In the genomic region with DNA sequence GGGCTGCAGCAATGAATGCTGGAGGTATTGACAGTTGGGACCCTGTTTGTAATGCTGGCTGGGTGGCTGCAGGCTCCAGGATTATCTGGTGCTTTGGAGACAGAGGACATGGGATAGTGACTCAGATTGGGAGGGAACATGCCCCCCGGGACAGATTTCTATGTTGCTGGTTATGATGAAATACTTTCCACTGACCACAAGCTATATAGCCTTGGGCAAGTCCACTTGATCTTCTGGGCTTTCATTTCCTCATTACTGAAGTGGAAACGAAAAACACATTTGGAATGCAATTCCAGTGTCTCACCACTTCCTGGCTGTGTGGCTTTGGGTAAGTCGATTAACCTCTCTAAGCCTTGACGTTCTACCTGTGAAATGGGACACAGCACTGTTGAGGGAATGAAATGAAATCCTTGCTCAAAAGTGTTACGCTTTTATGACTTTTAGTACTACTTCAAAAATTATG, we compare ENCODE assay signal across 8 cellular contexts. TPM values are rescaled to one million over a fixed set of nuclear protein-coding genes. Genes with fewer than 3 reads are reported as not detected.
A peak's percentile ranks its signal among the peaks of the same experiment; 100 is the strongest.
DNase-seq lines count a peak whose midpoint lies in the region; ATAC-seq and TF ChIP-seq lines count a peak whose summit lies in the region.

No MANE protein-coding gene starts in this region.

- intact Hi-C loops in prostate gland (cut with DNase I) = no loop called here

- no peak for TF ChIP-seq POLR2A in prostate gland (IDR thresholded peaks at IDR 0.05)

- H3K36me3 ChIP-seq in skeletal muscle tissue (ENCODE audit: control insufficient read depth in 3 of 3, insufficient read depth in 3 of 3, low read length in 3 of 3) = no peaks in the 10 kb centered on the region
- no peaks in the 10 kb centered on the region for H3K36me3 ChIP-seq in prostate gland

- peak; percentile 46 for ATAC-seq in HG03378 (IDR thresholded peaks at IDR 0.05; ENCODE audit: unreplicated experiment)

- no peak overlapping the region for H3K9ac ChIP-seq in skeletal muscle tissue (ENCODE audit: low read depth in 1 of 3, low read length in 3 of 3)

- 68% methylated on average over 5 of the region's 5 CpGs for WGBS in prostate gland

- TF ChIP-seq CTCF in GM12864 (IDR thresholded peaks at IDR 0.05; ENCODE audit: low read depth, low read length, missing control alignments) (no peak), fibroblast of villous mesenchyme (IDR thresholded peaks at IDR 0.05; ENCODE audit: insufficient read depth, low read depth, low read length) (no peak), prostate gland (IDR thresholded peaks at IDR 0.05) (no peak)

- H3K9me3 ChIP-seq in skeletal muscle tissue (ENCODE audit: control insufficient read depth in 3 of 3, low read length in 3 of 3) = no peaks in the 10 kb centered on the region
- H3K9me3 ChIP-seq in prostate gland = no peaks in the 10 kb centered on the region

- H3K27me3 ChIP-seq in skeletal muscle tissue (ENCODE audit: control insufficient read depth in 3 of 3, insufficient read depth in 3 of 3, low read length in 3 of 3) = no peaks in the 10 kb centered on the region
- H3K27me3 ChIP-seq in prostate gland (replicated peaks; ENCODE audit: insufficient read depth) = no peaks in the 10 kb centered on the region

- H3K27ac ChIP-seq in skeletal muscle tissue (ENCODE audit: low read depth, low read length) (peak overlapping the region; percentile 58), prostate gland (no peak overlapping the region)

- DNase-seq in GM12864 (ENCODE audit: low read depth) (peak; percentile 54), SW 1271 (lab: John Stamatoyannopoulos, UW) (peak; percentile 89 to 96), fibroblast of villous mesenchyme (ENCODE audit: low read depth) (peak; percentile 99), NCI-H2227 (lab: John Stamatoyannopoulos, UW; ENCODE audit: unreplicated experiment) (no peak), NCI-H1694 treated with DMSO at 0.1 percent for 48 hours (lab: John Stamatoyannopoulos, UW) (no peak), prostate gland (ENCODE audit: low spot score) (no peak)

- H3K4me1 ChIP-seq in skeletal muscle tissue (ENCODE audit: control insufficient read depth in 3 of 3, insufficient read depth in 3 of 3, low read length in 3 of 3) (peaks cover 0 to 10% (median 0%) of the 10 kb centered on the region in 3 donors), prostate gland (replicated peaks) (no peaks in the 10 kb centered on the region)

- H3K4me3 ChIP-seq in GM12864 (ENCODE audit: low read depth, low read length) (no peak overlapping the region), fibroblast of villous mesenchyme (ENCODE audit: low read depth, low read length) (no peak overlapping the region), skeletal muscle tissue (ENCODE audit: low read length in 3 of 3) (no peak overlapping the region), prostate gland (no peak overlapping the region)

RNA-seq across cellular contexts. Expression of a gene that starts 6.3 kb away (rescaled TPM):
- total RNA-seq in fibroblast of villous mesenchyme = 15.8 and 25.9 TPM in 2 replicates
- 11.0 TPM for total RNA-seq in skeletal muscle tissue
- total RNA-seq in prostate gland = 10 to 100 TPM; 52.6 to 65.3 TPM

RNA-seq across cellular contexts. Expression of a gene that starts 29.4 kb away (rescaled TPM):
- total RNA-seq in fibroblast of villous mesenchyme = 22.5 and 27.6 TPM in 2 replicates
- total RNA-seq in skeletal muscle tissue = 10.4 TPM
- 10 to 100 TPM; 29.0 to 39.7 TPM for total RNA-seq in prostate gland

RNA-seq across cellular contexts. Expression of a gene that starts 29.7 kb away (rescaled TPM):
- total RNA-seq in fibroblast of villous mesenchyme = 33.7 and 37.0 TPM in 2 replicates
- total RNA-seq in skeletal muscle tissue = 29.7 TPM
- total RNA-seq in prostate gland = 100 to 1,000 TPM in 1 of 2 donors, 10 to 100 TPM in 1; 66.3 to 119 TPM

Comparison
In these comparisons a context has a peak if more than half of its experiments do, and no peak if none do; other contexts are left out.
1. DNase-seq: peak in GM12864 (single experiment), SW 1271 (2 of 2) and fibroblast of villous mesenchyme (single experiment); none in NCI-H2227 (single experiment), NCI-H1694 treated with DMSO at 0.1 percent for 48 hours (single experiment) and prostate gland (single experiment).